ENCODE assay signal across 32 cellular contexts in the genomic region with DNA sequence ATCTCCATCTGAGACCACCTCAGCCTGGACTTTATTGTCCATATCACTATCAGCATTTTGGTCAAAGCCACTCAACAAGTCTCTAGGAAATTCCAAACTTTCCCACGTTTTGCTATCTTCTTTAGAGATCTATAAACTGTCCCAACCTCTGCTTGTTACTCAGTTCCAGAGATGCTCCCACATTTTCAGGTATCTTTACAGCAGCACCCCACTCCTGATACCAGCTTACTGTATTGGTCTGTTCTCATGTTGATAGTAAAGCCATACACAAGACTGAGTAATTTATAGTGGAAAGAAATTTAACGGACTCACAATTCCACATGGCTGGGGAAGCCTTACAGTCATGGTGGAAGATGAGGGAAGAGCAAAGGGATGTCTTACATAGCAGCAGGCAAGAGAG.
"Had no signal": no experiment of that assay in that cellular context is flagged by ENCODE, and none has a peak within 500 bp of the region (broad histone marks: within the 10 kb centered on the region; RNA-seq: fewer than 3 reads in every experiment).

No MANE protein-coding gene starts in this region.

- H3K4me1 ChIP-seq: adrenal gland, ascending aorta, body of pancreas, breast epithelium had no signal

- DNase-seq: activated effector memory CD4-positive, alpha-beta T cell treated with Interleukin-2 at 50 U/mL for 16 hours; activated gamma-delta T cell; activated gamma-delta T cell treated with Interleukin-2 at 50 U/mL for 16 hours; activated naive CD4-positive, alpha-beta T cell; activated naive CD4-positive, alpha-beta T cell treated with anti-CD3 and anti-CD28 coated beads for 36 hours; activated naive CD4-positive, alpha-beta T cell treated with anti-CD3 and anti-CD28 coated beads, Interleukin-2, amount 10 ng/mL, durations not matched to agents 7 days and 5 days; activated naive CD4-positive, alpha-beta T cell treated with anti-CD3 and anti-CD28 coated beads, Interleukin-2, amount 50 U/mL, for 16 hours; activated naive CD4-positive, alpha-beta T cell treated with Interleukin-2 at 50 U/mL for 16 hours; activated naive CD8-positive, alpha-beta T cell treated with anti-CD3 and anti-CD28 coated beads for 36 hours; activated naive CD8-positive, alpha-beta T cell treated with anti-CD3 and anti-CD28 coated beads, Interleukin-2, amount 10 ng/mL, durations not matched to agents 7 days and 5 days; activated naive CD8-positive, alpha-beta T cell treated with anti-CD3 and anti-CD28 coated beads, Interleukin-2, amount 50 U/mL, for 24 hours; activated T-cell treated with anti-CD3 and anti-CD28 coated beads, Interleukin-2, amount 50 U/mL, for 24 hours; activated T-cell treated with anti-CD3 and anti-CD28 coated beads, Interleukin-2, amount 50 U/mL, for 4 hours; activated T-cell treated with anti-CD3 and anti-CD28 coated beads, Interleukin-2, amount 50 U/mL, for 48 hours; activated T-cell treated with anti-CD3 and anti-CD28 coated beads, Interleukin-2, amount 50 U/mL, for 72 hours; adrenal gland; amniotic stem cell; amygdala; anterior cingulate cortex; aorta; body of pancreas; brain microvascular endothelial cell; caudate nucleus; central memory CD4-positive, alpha-beta T cell; cerebellar nuclear complex had no signal

- H3K9me3 ChIP-seq: ascending aorta had no signal

- ATAC-seq: activated naive CD4-positive, alpha-beta T cell treated with anti-CD3 and anti-CD28 coated beads, Interleukin-2, amount 50 U/mL, for 72 hours; activated naive CD8-positive, alpha-beta T cell treated with anti-CD3 and anti-CD28 coated beads, Interleukin-2, amount 50 U/mL, for 24 hours; activated T-cell treated with anti-CD3 and anti-CD28 coated beads, Interleukin-2, amount 50 U/mL, for 4 hours; activated T-cell treated with anti-CD3 and anti-CD28 coated beads, Interleukin-2, amount 50 U/mL, for 72 hours; activated T-helper 17 cell treated with anti-CD3 and anti-CD28 coated beads, Interleukin-2, amount 50 U/mL, for 72 hours; body of pancreas had no signal

- H3K27me3 ChIP-seq: adrenal gland, ascending aorta, body of pancreas, brain microvascular endothelial cell, breast epithelium, cardiac muscle cell had no signal

- H3K4me3 ChIP-seq: adrenal gland, ascending aorta, body of pancreas, breast epithelium, cardiac muscle cell had no signal

- FAIRE-seq: astrocyte, bronchial epithelial cell had no signal

- H3K27ac ChIP-seq: adrenal gland, ascending aorta, body of pancreas, brain microvascular endothelial cell, breast epithelium, cardiac muscle cell had no signal

- H3K36me3 ChIP-seq: adrenal gland, ascending aorta, brain microvascular endothelial cell, breast epithelium, cardiac muscle cell had no signal
